ENCODE assay signal across 15 cellular contexts in the genomic region with DNA sequence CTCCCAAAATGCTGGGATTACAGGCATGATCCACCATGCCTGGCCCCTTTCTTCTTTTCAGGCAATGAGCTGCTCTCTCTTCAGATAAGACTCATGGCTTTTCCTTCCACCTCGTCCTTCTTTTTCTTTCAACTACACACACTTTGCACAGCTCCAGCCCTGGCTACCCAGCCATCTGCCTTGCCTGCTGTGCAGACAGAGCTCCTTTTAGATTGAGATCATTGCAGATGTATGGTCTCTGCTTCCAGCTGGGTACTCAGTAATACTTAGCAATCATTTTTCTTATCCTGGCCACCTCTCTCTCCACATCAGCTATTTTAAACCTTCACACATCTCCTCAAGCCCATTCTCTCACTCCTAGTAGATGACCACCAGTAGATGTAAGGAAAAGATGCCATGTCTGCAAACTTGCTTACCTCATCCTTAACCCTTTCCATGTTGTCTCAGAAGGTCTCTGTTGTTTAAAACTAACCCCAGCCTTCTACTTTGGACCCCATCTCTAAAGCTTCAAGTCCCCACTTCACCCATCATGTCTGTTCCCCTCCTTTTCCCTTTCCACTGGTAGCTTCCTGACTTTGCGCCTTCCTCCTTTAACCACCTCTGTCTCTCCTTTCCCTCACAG. TPM values are rescaled to one million over a fixed set of nuclear protein-coding genes. Genes with fewer than 3 reads are reported as not detected.
DNase-seq lines count a peak whose midpoint lies in the region; ATAC-seq and TF ChIP-seq lines count a peak whose summit lies in the region.
"Had no signal": no experiment of that assay in that cellular context is flagged by ENCODE, and none has a peak within 500 bp of the region (broad histone marks: within the 10 kb centered on the region; RNA-seq: fewer than 3 reads in every experiment).

No MANE protein-coding gene starts in this region.

- TF ChIP-seq CTCF in SK-N-SH (IDR thresholded peaks at IDR 0.05), result no peak
- no peak for TF ChIP-seq CTCF in Loucy (conservative IDR thresholded peaks at IDR 0.05; ENCODE audit: low read length)
- TF ChIP-seq CTCF in esophagus muscularis mucosa (IDR thresholded peaks at IDR 0.05), result no peak
- no peak for TF ChIP-seq CTCF in hepatocyte (IDR thresholded peaks at IDR 0.05; ENCODE audit: poor library complexity)

- POLR2A ChIA-PET in SK-N-SH (lab: Yijun Ruan, JAX), result no interaction called here

- no peak for DNase-seq in SK-N-SH
- peak; percentile 42 for DNase-seq in esophagus muscularis mucosa (ENCODE audit: extremely low spot score)
- DNase-seq in hepatocyte (ENCODE audit: low spot score), result no peak
- DNase-seq: 8988T; C1 segment of cervical spinal cord; CD4-positive, alpha-beta memory T cell; DND-41; GDM1; GOT3; H9 had no signal

- peaks cover 41% of the 10 kb centered on the region for H4K20me1 ChIP-seq in SK-N-SH (ENCODE audit: insufficient read depth)
- peaks cover 73% of the 10 kb centered on the region for H4K20me1 ChIP-seq in Loucy (ENCODE audit: insufficient read depth, low read length, poor library complexity, severe bottlenecking)
- H4K20me1 ChIP-seq in hepatocyte (ENCODE audit: insufficient read depth, poor library complexity, severe bottlenecking), result peaks cover 33% of the 10 kb centered on the region

- no peak overlapping the region for H3K9ac ChIP-seq in SK-N-SH
- H3K9ac ChIP-seq in Loucy (ENCODE audit: low read depth, low read length, poor library complexity, severe bottlenecking), result no peak overlapping the region

- TF ChIP-seq EP300 in SK-N-SH (IDR thresholded peaks at IDR 0.05; ENCODE audit: borderline replicate concordance in 1 of 2, low read depth in 1 of 2, low read length in 1 of 2) (no peak), esophagus muscularis mucosa (IDR thresholded peaks at IDR 0.05) (no peak)

- peaks cover 84% of the 10 kb centered on the region for H3K79me2 ChIP-seq in SK-N-SH (ENCODE audit: insufficient read depth)
- peaks cover 97% of the 10 kb centered on the region for H3K79me2 ChIP-seq in Loucy (ENCODE audit: insufficient read depth, low read length)
- peaks cover 97% of the 10 kb centered on the region for H3K79me2 ChIP-seq in hepatocyte

- TF ChIP-seq POLR2A in esophagus muscularis mucosa (IDR thresholded peaks at IDR 0.05; ENCODE audit: low read depth), result no peak

- intact Hi-C loops in esophagus muscularis mucosa (cut with DNase I), result loop anchor here (5.0 kb wide), 1 partner anchor 64 kb away; a partner anchor contains a TSS

- no peak for TF ChIP-seq RAD21 in SK-N-SH (IDR thresholded peaks at IDR 0.05; ENCODE audit: low read length)

- no peak overlapping the region for H3K27ac ChIP-seq in SK-N-SH (ENCODE audit: low read depth in 2 of 2, low read length in 1 of 2)
- peak overlapping the region in 2 of 4 donors; percentile 10 to 85 for H3K27ac ChIP-seq in esophagus muscularis mucosa (replicated peaks in 1 of 4)
- no peak overlapping the region for H3K27ac ChIP-seq in hepatocyte
- H3K27ac ChIP-seq: HL-60 had no signal

- H3K4me3 ChIP-seq in SK-N-SH (ENCODE audit: low read depth in 2 of 2, low read length in 1 of 2) (no peak overlapping the region), Loucy (ENCODE audit: low read length, poor library complexity, severe bottlenecking) (peak overlapping the region; percentile 6), esophagus muscularis mucosa (no peak overlapping the region), hepatocyte (no peak overlapping the region)

- H3F3A ChIP-seq in SK-N-SH (replicated peaks; ENCODE audit: insufficient read depth) (peaks cover 26% of the 10 kb centered on the region), Loucy (ENCODE audit: low read depth) (0 out of 2 replicates have a peak, but pooled peaks cover 3% of the 10 kb centered on the region)

- H3K9me3 ChIP-seq in SK-N-SH (no peaks in the 10 kb centered on the region), Loucy (ENCODE audit: insufficient read depth, low read depth, low read length) (no peaks in the 10 kb centered on the region), esophagus muscularis mucosa (no peaks in the 10 kb centered on the region), hepatocyte (ENCODE audit: low read depth) (no peaks in the 10 kb centered on the region)

- H3K36me3 ChIP-seq in SK-N-SH (replicated peaks in 1 of 2; ENCODE audit: control insufficient read depth in 1 of 2, insufficient read depth in 2 of 2, low read length in 1 of 2) (peaks cover 3 to 11% of the 10 kb centered on the region in 2 experiments), Loucy (ENCODE audit: insufficient read depth, low read length) (no peaks in the 10 kb centered on the region), esophagus muscularis mucosa (no peaks in the 10 kb centered on the region), hepatocyte (replicated peaks; ENCODE audit: insufficient read depth, low read depth) (no peaks in the 10 kb centered on the region)

- 100% methylated on average over 2 of the region's 2 CpGs for WGBS in SK-N-SH (ENCODE audit: low lambda C conversion rate)
- WGBS in esophagus muscularis mucosa, result 90% methylated on average over 2 of the region's 2 CpGs
- WGBS in hepatocyte (ENCODE audit: low lambda C conversion rate, missing lambda C conversion rate), result 94% methylated on average over 2 of the region's 2 CpGs

- H3K4me2 ChIP-seq in SK-N-SH (no peak overlapping the region), Loucy (ENCODE audit: low read depth, low read length, poor library complexity, severe bottlenecking) (peak overlapping the region; percentile 48), hepatocyte (no peak overlapping the region)

- H2AFZ ChIP-seq in SK-N-SH (ENCODE audit: low read depth) (no peak overlapping the region), Loucy (ENCODE audit: low read length) (no peak overlapping the region), hepatocyte (no peak overlapping the region)

- H3K9me2 ChIP-seq in SK-N-SH (no peaks in the 10 kb centered on the region), Loucy (replicated peaks; ENCODE audit: low read depth, low read length) (no peaks in the 10 kb centered on the region), hepatocyte (replicated peaks; ENCODE audit: insufficient read depth) (no peaks in the 10 kb centered on the region)

- H3K4me1 ChIP-seq in SK-N-SH (ENCODE audit: control insufficient read depth in 1 of 2, insufficient read depth in 2 of 2, low read depth in 1 of 2, low read length in 1 of 2) (peaks cover 0 to 4% of the 10 kb centered on the region in 2 experiments; a peak in 2 of 4 replicates), Loucy (ENCODE audit: insufficient read depth, low read length, poor library complexity, severe bottlenecking) (peaks cover 60% of the 10 kb centered on the region), esophagus muscularis mucosa (peaks cover 25 to 93% (median 79%) of the 10 kb centered on the region in 4 donors), hepatocyte (ENCODE audit: insufficient read depth) (peaks cover 15% of the 10 kb centered on the region)

- H3K27me3 ChIP-seq in SK-N-SH (ENCODE audit: insufficient read depth) (no peaks in the 10 kb centered on the region), Loucy (ENCODE audit: insufficient read depth, low read length, poor library complexity, severe bottlenecking) (no peaks in the 10 kb centered on the region), esophagus muscularis mucosa (no peaks in the 10 kb centered on the region), hepatocyte (no peaks in the 10 kb centered on the region)

- CTCF ChIA-PET in SK-N-SH (lab: Yijun Ruan, JAX), result interaction anchor here (0.9 to 1.7 kb wide), 5 partner anchors 13 to 204 kb away, joined by 3 to 10 read pairs (median 4); no protein-coding TSS in a partner anchor

- ATAC-seq in SK-N-SH treated with all-trans-retinoic acid at 6 μM for 48 hours, result no peak
- no peak for ATAC-seq in GM21360 (IDR thresholded peaks at IDR 0.05; ENCODE audit: unreplicated experiment)
- no peak for ATAC-seq in HG02981 (IDR thresholded peaks at IDR 0.05; ENCODE audit: unreplicated experiment)

TF ChIP-seq in SK-N-SH, 30 proteins besides CTCF, POLR2A, EP300 and RAD21:
- TF ChIP-seq GATA2 (CRISPR knock-in tag; IDR thresholded peaks at IDR 0.05) (0 out of 2 replicates have a peak, but pooled peaks have one; percentile 6), RXRA (IDR thresholded peaks at IDR 0.05; ENCODE audit: borderline replicate concordance, low read depth) (no peak)
TF ChIP-seq in SK-N-SH: peak in this region for 1.

TF ChIP-seq in SK-N-SH treated with all-trans-retinoic acid at 6 μM for 48 hours, 23 proteins besides CTCF, POLR2A, EP300 and RAD21 (continues in another document):
- TF ChIP-seq ZNF70 (CRISPR knock-in tag; IDR thresholded peaks at IDR 0.05) (no peak), ZFP3 (CRISPR knock-in tag; IDR thresholded peaks at IDR 0.05) (no peak), TOX (CRISPR knock-in tag; IDR thresholded peaks at IDR 0.05; ENCODE audit: borderline replicate concordance) (no peak), ZC3H10 (CRISPR knock-in tag; IDR thresholded peaks at IDR 0.05) (no peak), ARNTL (CRISPR knock-in tag; IDR thresholded peaks at IDR 0.05; ENCODE audit: borderline replicate concordance, low read depth) (no peak), BACH2 (CRISPR knock-in tag; IDR thresholded peaks at IDR 0.05; ENCODE audit: borderline replicate concordance) (no peak), ZNF565 (CRISPR knock-in tag; conservative IDR thresholded peaks at IDR 0.05; ENCODE audit: low read depth) (no peak), SNAI2 (CRISPR knock-in tag; IDR thresholded peaks at IDR 0.05) (no peak), ZFP30 (CRISPR knock-in tag; IDR thresholded peaks at IDR 0.05) (no peak), GLIS3 (CRISPR knock-in tag; IDR thresholded peaks at IDR 0.05) (no peak)
- TF ChIP-seq, protein P1, sequence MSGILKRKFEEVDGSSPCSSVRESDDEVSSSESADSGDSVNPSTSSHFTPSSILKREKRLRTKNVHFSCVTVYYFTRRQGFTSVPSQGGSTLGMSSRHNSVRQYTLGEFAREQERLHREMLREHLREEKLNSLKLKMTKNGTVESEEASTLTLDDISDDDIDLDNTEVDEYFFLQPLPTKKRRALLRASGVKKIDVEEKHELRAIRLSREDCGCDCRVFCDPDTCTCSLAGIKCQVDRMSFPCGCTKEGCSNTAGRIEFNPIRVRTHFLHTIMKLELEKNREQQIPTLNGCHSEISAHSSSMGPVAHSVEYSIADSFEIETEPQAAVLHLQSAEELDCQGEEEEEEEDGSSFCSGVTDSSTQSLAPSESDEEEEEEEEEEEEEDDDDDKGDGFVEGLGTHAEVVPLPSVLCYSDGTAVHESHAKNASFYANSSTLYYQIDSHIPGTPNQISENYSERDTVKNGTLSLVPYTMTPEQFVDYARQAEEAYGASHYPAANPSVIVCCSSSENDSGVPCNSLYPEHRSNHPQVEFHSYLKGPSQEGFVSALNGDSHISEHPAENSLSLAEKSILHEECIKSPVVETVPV (CRISPR knock-in tag; IDR thresholded peaks at IDR 0.05), result no peak

RNA-seq across cellular contexts. Expression of a gene that starts 7.3 kb away (rescaled TPM):
- polyA plus RNA-seq in SK-N-SH (2012; rRNA removed), result 25.5 and 28.1 TPM in 2 replicates
- polyA plus RNA-seq in SK-N-SH (2012; cell fraction: cytosol; rRNA removed), result 40.5 and 50.1 TPM in 2 replicates
- 12.4 and 13.2 TPM in 2 replicates for polyA plus RNA-seq in SK-N-SH (2012; cell fraction: nucleus; rRNA removed)
- 100 to 1,000 TPM in 3 of 4 donors, 10 to 100 TPM in 1; 94.9 to 129 (median 108) TPM for total RNA-seq in esophagus muscularis mucosa
- total RNA-seq in hepatocyte, result 41.7 and 47.7 TPM in 2 replicates
- 45.4 and 54.3 TPM in 2 replicates for polyA plus RNA-seq in hepatocyte
